Comparison of ENCODE assay signal across 15 cellular contexts in genomic region chr6:18477301-18477941, GRCh38.
DNase-seq lines count a peak whose midpoint lies in the region; ATAC-seq, FAIRE-seq and TF ChIP-seq lines count a peak whose summit lies in the region.
"Had no signal": no experiment of that assay in that cellular context is flagged by ENCODE, and none has a peak within 500 bp of the region (broad histone marks: within the 10 kb centered on the region; RNA-seq: fewer than 3 reads in every experiment).

No MANE protein-coding gene starts in this region.

- peak overlapping the region in 8 of 10 donors; percentile 17 to 77 (median 54) for H3K27ac ChIP-seq in heart right ventricle

- intact Hi-C loops in heart right ventricle (cut with DNase I) (no loop called here), cardiac septum (cut with DNase I) (no loop called here)

- no peak for TF ChIP-seq CTCF in heart right ventricle (IDR thresholded peaks at IDR 0.05)

- FAIRE-seq in HTR-8/SVneo (lab: Jason Lieb, UNC) = no peak
- FAIRE-seq: GM18507 had no signal

- ATAC-seq in heart right ventricle = peak in 5 of 8 donors; percentile 37 to 73 (median 48)
- ATAC-seq in HG03442 (IDR thresholded peaks at IDR 0.05; ENCODE audit: unreplicated experiment) = no peak
- ATAC-seq: activated CD4-positive, CD25-positive, alpha-beta regulatory T cell treated with anti-CD3 and anti-CD28 coated beads, Interleukin-2, amount 50 U/mL, for 24 hours had no signal

- H3K9me3 ChIP-seq in heart right ventricle = no peaks in the 10 kb centered on the region
- H3K9me3 ChIP-seq: BE2C, esophagus muscularis mucosa had no signal

- no peaks in the 10 kb centered on the region for H3K27me3 ChIP-seq in heart right ventricle
- H3K27me3 ChIP-seq: BE2C, esophagus muscularis mucosa had no signal

- H3K36me3 ChIP-seq in heart right ventricle = no peaks in the 10 kb centered on the region
- H3K36me3 ChIP-seq: BE2C, esophagus muscularis mucosa had no signal

- 56 to 63% methylated on average over 2 of the region's 2 CpGs for WGBS in heart right ventricle, 2 donors

- peaks cover 0 to 26% (median 12%) of the 10 kb centered on the region in 9 donors for H3K4me1 ChIP-seq in heart right ventricle
- H3K4me1 ChIP-seq: BE2C had no signal

- no peak overlapping the region for H3K4me3 ChIP-seq in heart right ventricle
- H3K4me3 ChIP-seq: esophagus muscularis mucosa had no signal

- DNase-seq in heart right ventricle (no peak), cardiac septum (ENCODE audit: low spot score) (no peak), RPMI8226 (peak; percentile 71), kidney glomerular epithelial cell (lab: John Stamatoyannopoulos, UW) (peak; percentile 92), NCI-H524 treated with DMSO at 0.1 percent for 48 hours (lab: John Stamatoyannopoulos, UW) (no peak), NCI-H2081 treated with DMSO at 0.1 percent for 48 hours (lab: John Stamatoyannopoulos, UW) (no peak), HTR-8/SVneo (ENCODE audit: insufficient read length, low spot score) (no peak)
- DNase-seq: BE2C; H7; NCI-H526; stimulated activated CD4-positive, alpha-beta T cell treated with anti-CD3 and anti-CD28 coated beads, Interleukin-4, amount 100 ng/mL, for 1 hour had no signal

Comparison
In these comparisons a context has a peak if more than half of its experiments do, and no peak if none do; other contexts are left out.
1. DNase-seq: peak in RPMI8226 (single experiment) and kidney glomerular epithelial cell (single experiment); none in heart right ventricle (0 of 2), cardiac septum (single experiment), NCI-H524 treated with DMSO at 0.1 percent for 48 hours (single experiment), NCI-H2081 treated with DMSO at 0.1 percent for 48 hours (single experiment) and HTR-8/SVneo (single experiment).